ENCODE assay signal across 2 cellular contexts in genomic region chr11:35383953-35384352, GRCh38.
TF ChIP-seq lines count a peak whose summit lies in the region.

No MANE protein-coding gene starts in this region.

TF ChIP-seq in IMR-90, 13 proteins besides CTCF, POLR2A, EP300 and RAD21:
- TF ChIP-seq NFE2L2 (IDR thresholded peaks at IDR 0.05; ENCODE audit: low read depth, low read length) (no peak), RCOR1 (IDR thresholded peaks at IDR 0.05; ENCODE audit: insufficient replicate concordance, low read length) (no peak), FOS (IDR thresholded peaks at IDR 0.05; ENCODE audit: low read depth, low read length) (no peak), CHD1 (IDR thresholded peaks at IDR 0.05; ENCODE audit: low read depth, low read length) (no peak), MAZ (IDR thresholded peaks at IDR 0.05; ENCODE audit: borderline replicate concordance, low read depth, low read length) (no peak), MXI1 (IDR thresholded peaks at IDR 0.05; ENCODE audit: borderline replicate concordance, low read depth, low read length) (no peak), USF2 (IDR thresholded peaks at IDR 0.05; ENCODE audit: low read depth, low read length) (no peak), SMC3 (IDR thresholded peaks at IDR 0.05; ENCODE audit: low read depth, low read length) (no peak), BHLHE40 (IDR thresholded peaks at IDR 0.05; ENCODE audit: low read depth, low read length) (no peak), MAFK (IDR thresholded peaks at IDR 0.05; ENCODE audit: low read depth, low read length) (no peak), RFX5 (IDR thresholded peaks at IDR 0.05; ENCODE audit: low read depth, low read length) (no peak), CEBPB (IDR thresholded peaks at IDR 0.05; ENCODE audit: low read depth, low read length) (no peak)
- TF ChIP-seq, protein P1, sequence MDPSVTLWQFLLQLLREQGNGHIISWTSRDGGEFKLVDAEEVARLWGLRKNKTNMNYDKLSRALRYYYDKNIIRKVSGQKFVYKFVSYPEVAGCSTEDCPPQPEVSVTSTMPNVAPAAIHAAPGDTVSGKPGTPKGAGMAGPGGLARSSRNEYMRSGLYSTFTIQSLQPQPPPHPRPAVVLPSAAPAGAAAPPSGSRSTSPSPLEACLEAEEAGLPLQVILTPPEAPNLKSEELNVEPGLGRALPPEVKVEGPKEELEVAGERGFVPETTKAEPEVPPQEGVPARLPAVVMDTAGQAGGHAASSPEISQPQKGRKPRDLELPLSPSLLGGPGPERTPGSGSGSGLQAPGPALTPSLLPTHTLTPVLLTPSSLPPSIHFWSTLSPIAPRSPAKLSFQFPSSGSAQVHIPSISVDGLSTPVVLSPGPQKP (IDR thresholded peaks at IDR 0.05; ENCODE audit: borderline replicate concordance, low read depth, low read length) = no peak

TF ChIP-seq in SK-N-SH, 30 proteins besides CTCF, POLR2A, EP300 and RAD21:
- TF ChIP-seq POLR2AphosphoS5 (IDR thresholded peaks at IDR 0.05; ENCODE audit: low read depth, low read length) (no peak), TCF12 (IDR thresholded peaks at IDR 0.05) (0 out of 2 replicates have a peak, but pooled peaks have one; percentile 7), REST (IDR thresholded peaks at IDR 0.05; ENCODE audit: low read depth, low read length) (no peak), MEF2A (IDR thresholded peaks at IDR 0.05; ENCODE audit: borderline replicate concordance, low read depth) (no peak), CHD2 (IDR thresholded peaks at IDR 0.05; ENCODE audit: low read length, partially characterized antibody) (no peak), TAF1 (IDR thresholded peaks at IDR 0.05; ENCODE audit: borderline replicate concordance, low read depth, low read length) (no peak), JUND (IDR thresholded peaks at IDR 0.05) (0 out of 2 replicates have a peak, but pooled peaks have one; percentile 8), FOSL2 (IDR thresholded peaks at IDR 0.05; ENCODE audit: borderline replicate concordance, low read depth) (peak; percentile 15; the same call in 1 of the 2 replicates), SIN3A (IDR thresholded peaks at IDR 0.05; ENCODE audit: borderline replicate concordance, low read depth, low read length) (no peak), YY1 (IDR thresholded peaks at IDR 0.05; ENCODE audit: low read depth) (no peak)
- TF ChIP-seq, protein P2, sequence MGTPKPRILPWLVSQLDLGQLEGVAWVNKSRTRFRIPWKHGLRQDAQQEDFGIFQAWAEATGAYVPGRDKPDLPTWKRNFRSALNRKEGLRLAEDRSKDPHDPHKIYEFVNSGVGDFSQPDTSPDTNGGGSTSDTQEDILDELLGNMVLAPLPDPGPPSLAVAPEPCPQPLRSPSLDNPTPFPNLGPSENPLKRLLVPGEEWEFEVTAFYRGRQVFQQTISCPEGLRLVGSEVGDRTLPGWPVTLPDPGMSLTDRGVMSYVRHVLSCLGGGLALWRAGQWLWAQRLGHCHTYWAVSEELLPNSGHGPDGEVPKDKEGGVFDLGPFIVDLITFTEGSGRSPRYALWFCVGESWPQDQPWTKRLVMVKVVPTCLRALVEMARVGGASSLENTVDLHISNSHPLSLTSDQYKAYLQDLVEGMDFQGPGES (IDR thresholded peaks at IDR 0.05; ENCODE audit: low read depth, low read length) = no peak
- TF ChIP-seq, protein P3, sequence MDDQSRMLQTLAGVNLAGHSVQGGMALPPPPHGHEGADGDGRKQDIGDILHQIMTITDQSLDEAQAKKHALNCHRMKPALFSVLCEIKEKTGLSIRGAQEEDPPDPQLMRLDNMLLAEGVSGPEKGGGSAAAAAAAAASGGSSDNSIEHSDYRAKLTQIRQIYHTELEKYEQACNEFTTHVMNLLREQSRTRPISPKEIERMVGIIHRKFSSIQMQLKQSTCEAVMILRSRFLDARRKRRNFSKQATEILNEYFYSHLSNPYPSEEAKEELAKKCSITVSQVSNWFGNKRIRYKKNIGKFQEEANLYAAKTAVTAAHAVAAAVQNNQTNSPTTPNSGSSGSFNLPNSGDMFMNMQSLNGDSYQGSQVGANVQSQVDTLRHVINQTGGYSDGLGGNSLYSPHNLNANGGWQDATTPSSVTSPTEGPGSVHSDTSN (IDR thresholded peaks at IDR 0.05) = 0 out of 2 replicates have a peak, but pooled peaks have one; percentile 4
